In the genomic region with DNA sequence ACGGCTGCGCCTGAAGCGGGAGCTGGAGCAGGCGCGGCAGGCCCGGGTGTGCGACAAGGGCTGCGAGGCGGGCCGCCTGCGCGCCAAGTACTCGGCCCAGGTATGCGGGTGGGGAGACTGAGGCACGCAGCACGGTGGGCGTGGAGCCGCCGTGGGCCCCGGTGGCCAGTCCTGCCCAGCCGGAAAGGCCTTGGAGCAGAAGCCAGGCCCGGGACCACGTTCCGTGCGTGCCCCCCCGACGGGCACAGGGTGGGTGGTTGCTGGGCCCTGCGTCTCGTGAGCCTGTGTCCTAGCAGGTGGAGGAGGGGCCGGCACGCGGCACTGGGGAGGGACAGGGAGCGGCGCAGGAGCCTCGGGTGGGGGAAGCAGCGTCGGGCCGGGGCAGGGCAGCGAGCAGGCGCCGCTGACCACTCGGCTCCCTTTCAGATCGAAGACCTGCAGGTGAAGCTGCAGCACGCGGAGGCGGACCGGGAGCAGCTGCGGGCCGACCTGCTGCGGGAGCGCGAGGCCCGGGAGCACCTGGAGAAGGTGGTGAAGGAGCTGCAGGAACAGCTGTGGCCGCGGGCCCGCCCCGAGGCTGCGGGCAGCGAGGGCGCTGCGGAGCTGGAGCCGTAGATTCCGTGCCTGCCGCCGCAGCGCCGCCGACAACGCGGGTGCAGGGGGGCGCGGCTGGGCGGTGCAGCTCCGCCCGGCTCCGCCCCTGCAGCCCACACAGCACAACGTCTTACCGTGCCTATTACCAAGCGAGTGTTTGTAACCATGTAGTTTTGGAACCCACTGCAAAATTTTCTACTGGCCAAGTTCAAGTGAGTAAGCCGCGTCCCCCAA, we compare ENCODE assay signal across 1 cellular context.
TF ChIP-seq lines count a peak whose summit lies in the region.

No MANE protein-coding gene starts in this region.

TF ChIP-seq in WTC11, 78 proteins besides CTCF, POLR2A, EP300 and RAD21 (continued from another document):
- 0 out of 2 replicates have a peak, but pooled peaks have one; percentile 48 for TF ChIP-seq EMX1 (CRISPR knock-in tag; IDR thresholded peaks at IDR 0.05)
- TF ChIP-seq, protein P1, sequence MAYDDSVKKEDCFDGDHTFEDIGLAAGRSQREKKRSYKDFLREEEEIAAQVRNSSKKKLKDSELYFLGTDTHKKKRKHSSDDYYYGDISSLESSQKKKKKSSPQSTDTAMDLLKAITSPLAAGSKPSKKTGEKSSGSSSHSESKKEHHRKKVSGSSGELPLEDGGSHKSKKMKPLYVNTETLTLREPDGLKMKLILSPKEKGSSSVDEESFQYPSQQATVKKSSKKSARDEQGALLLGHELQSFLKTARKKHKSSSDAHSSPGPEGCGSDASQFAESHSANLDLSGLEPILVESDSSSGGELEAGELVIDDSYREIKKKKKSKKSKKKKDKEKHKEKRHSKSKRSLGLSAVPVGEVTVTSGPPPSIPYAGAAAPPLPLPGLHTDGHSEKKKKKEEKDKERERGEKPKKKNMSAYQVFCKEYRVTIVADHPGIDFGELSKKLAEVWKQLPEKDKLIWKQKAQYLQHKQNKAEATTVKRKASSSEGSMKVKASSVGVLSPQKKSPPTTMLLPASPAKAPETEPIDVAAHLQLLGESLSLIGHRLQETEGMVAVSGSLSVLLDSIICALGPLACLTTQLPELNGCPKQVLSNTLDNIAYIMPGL (CRISPR knock-in tag; IDR thresholded peaks at IDR 0.05) = 0 out of 2 replicates have a peak, but pooled peaks have one; percentile 6
- TF ChIP-seq, protein P2, sequence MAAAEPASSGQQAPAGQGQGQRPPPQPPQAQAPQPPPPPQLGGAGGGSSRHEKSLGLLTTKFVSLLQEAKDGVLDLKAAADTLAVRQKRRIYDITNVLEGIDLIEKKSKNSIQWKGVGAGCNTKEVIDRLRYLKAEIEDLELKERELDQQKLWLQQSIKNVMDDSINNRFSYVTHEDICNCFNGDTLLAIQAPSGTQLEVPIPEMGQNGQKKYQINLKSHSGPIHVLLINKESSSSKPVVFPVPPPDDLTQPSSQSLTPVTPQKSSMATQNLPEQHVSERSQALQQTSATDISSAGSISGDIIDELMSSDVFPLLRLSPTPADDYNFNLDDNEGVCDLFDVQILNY (CRISPR knock-in tag; IDR thresholded peaks at IDR 0.05) = no peak
- TF ChIP-seq, protein P3, sequence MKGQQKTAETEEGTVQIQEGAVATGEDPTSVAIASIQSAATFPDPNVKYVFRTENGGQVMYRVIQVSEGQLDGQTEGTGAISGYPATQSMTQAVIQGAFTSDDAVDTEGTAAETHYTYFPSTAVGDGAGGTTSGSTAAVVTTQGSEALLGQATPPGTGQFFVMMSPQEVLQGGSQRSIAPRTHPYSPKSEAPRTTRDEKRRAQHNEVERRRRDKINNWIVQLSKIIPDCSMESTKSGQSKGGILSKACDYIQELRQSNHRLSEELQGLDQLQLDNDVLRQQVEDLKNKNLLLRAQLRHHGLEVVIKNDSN (CRISPR knock-in tag; IDR thresholded peaks at IDR 0.05) = no peak
